ENCODE assay signal across 1 cellular context in genomic region chr20:33650753-33651561, GRCh38.
TF ChIP-seq lines count a peak whose summit lies in the region.

No MANE protein-coding gene starts in this region.

TF ChIP-seq in HepG2, 621 proteins besides CTCF, POLR2A, EP300 and RAD21 (continued from another document and continues in another):
- TF ChIP-seq PRDM10 (CRISPR knock-in tag; IDR thresholded peaks at IDR 0.05; ENCODE audit: low read depth) (no peak; the same call in 1 of the 2 replicates), SKI (IDR thresholded peaks at IDR 0.05; ENCODE audit: partially characterized antibody) (no peak), PAX8 (CRISPR knock-in tag; IDR thresholded peaks at IDR 0.05; ENCODE audit: borderline replicate concordance) (no peak), BORCS8-MEF2B (CRISPR knock-in tag; IDR thresholded peaks at IDR 0.05) (0 out of 2 replicates have a peak, but pooled peaks have one; percentile 21), EEA1 (CRISPR knock-in tag; IDR thresholded peaks at IDR 0.05; ENCODE audit: borderline replicate concordance) (no peak), ZFP41 (CRISPR knock-in tag; IDR thresholded peaks at IDR 0.05; ENCODE audit: borderline replicate concordance) (no peak), FOXJ3 (CRISPR knock-in tag; IDR thresholded peaks at IDR 0.05; ENCODE audit: borderline replicate concordance) (no peak), ZNF691 (CRISPR knock-in tag; IDR thresholded peaks at IDR 0.05; ENCODE audit: borderline replicate concordance, low read depth) (no peak), STAT5B (CRISPR knock-in tag; IDR thresholded peaks at IDR 0.05) (no peak), HIVEP1 (CRISPR knock-in tag; IDR thresholded peaks at IDR 0.05) (no peak), ZNF850 (CRISPR knock-in tag; conservative IDR thresholded peaks at IDR 0.05) (no peak), PPARG (CRISPR knock-in tag; conservative IDR thresholded peaks at IDR 0.05) (no peak), ZNF496 (CRISPR knock-in tag; IDR thresholded peaks at IDR 0.05; ENCODE audit: insufficient replicate concordance) (no peak), MBNL3 (CRISPR knock-in tag; conservative IDR thresholded peaks at IDR 0.05) (no peak), PREB (CRISPR knock-in tag; IDR thresholded peaks at IDR 0.05) (no peak), ZNF83 (CRISPR knock-in tag; IDR thresholded peaks at IDR 0.05; ENCODE audit: borderline replicate concordance) (no peak), TARDBP (CRISPR knock-in tag; IDR thresholded peaks at IDR 0.05) (0 out of 2 replicates have a peak, but pooled peaks have one; percentile 34), NFYC (CRISPR knock-in tag; IDR thresholded peaks at IDR 0.05) (no peak), SALL2 (CRISPR knock-in tag; IDR thresholded peaks at IDR 0.05) (no peak), ZFAT (CRISPR knock-in tag; conservative IDR thresholded peaks at IDR 0.05) (no peak), SALL1 (CRISPR knock-in tag; IDR thresholded peaks at IDR 0.05) (no peak), PHF21A (CRISPR knock-in tag; IDR thresholded peaks at IDR 0.05) (no peak), ZNF709 (CRISPR knock-in tag; IDR thresholded peaks at IDR 0.05) (no peak), NONO (IDR thresholded peaks at IDR 0.05) (no peak), NONO (CRISPR knock-in tag; conservative IDR thresholded peaks at IDR 0.05) (0 out of 2 replicates have a peak, but pooled peaks have one; percentile 26), MIER2 (CRISPR knock-in tag; IDR thresholded peaks at IDR 0.05) (no peak), KDM2A (CRISPR knock-in tag; IDR thresholded peaks at IDR 0.05; ENCODE audit: borderline replicate concordance, low read depth) (peak; percentile 16; the same call in 1 of the 2 replicates), MTF1 (CRISPR knock-in tag; IDR thresholded peaks at IDR 0.05) (no peak), ARID4A (CRISPR knock-in tag; IDR thresholded peaks at IDR 0.05; ENCODE audit: borderline replicate concordance) (peak; percentile 19; the same call in 1 of the 2 replicates), KLF12 (CRISPR knock-in tag; IDR thresholded peaks at IDR 0.05; ENCODE audit: borderline replicate concordance) (no peak), KMT2B (CRISPR knock-in tag; IDR thresholded peaks at IDR 0.05) (no peak), ZNF501 (CRISPR knock-in tag; IDR thresholded peaks at IDR 0.05) (peak; percentile 23; the same call in 1 of the 2 replicates), KLF13 (CRISPR knock-in tag; IDR thresholded peaks at IDR 0.05) (no peak), ZBTB37 (CRISPR knock-in tag; IDR thresholded peaks at IDR 0.05) (no peak), ZMAT3 (CRISPR knock-in tag; conservative IDR thresholded peaks at IDR 0.05) (0 out of 2 replicates have a peak, but pooled peaks have one; percentile 29), ZNF562 (CRISPR knock-in tag; IDR thresholded peaks at IDR 0.05; ENCODE audit: borderline replicate concordance) (no peak), YEATS2 (CRISPR knock-in tag; IDR thresholded peaks at IDR 0.05; ENCODE audit: borderline replicate concordance) (no peak), HBP1 (CRISPR knock-in tag; IDR thresholded peaks at IDR 0.05; ENCODE audit: low read depth) (no peak)
- TF ChIP-seq, protein P1, sequence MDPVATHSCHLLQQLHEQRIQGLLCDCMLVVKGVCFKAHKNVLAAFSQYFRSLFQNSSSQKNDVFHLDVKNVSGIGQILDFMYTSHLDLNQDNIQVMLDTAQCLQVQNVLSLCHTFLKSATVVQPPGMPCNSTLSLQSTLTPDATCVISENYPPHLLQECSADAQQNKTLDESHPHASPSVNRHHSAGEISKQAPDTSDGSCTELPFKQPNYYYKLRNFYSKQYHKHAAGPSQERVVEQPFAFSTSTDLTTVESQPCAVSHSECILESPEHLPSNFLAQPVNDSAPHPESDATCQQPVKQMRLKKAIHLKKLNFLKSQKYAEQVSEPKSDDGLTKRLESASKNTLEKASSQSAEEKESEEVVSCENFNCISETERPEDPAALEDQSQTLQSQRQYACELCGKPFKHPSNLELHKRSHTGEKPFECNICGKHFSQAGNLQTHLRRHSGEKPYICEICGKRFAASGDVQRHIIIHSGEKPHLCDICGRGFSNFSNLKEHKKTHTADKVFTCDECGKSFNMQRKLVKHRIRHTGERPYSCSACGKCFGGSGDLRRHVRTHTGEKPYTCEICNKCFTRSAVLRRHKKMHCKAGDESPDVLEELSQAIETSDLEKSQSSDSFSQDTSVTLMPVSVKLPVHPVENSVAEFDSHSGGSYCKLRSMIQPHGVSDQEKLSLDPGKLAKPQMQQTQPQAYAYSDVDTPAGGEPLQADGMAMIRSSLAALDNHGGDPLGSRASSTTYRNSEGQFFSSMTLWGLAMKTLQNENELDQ (CRISPR knock-in tag; IDR thresholded peaks at IDR 0.05; ENCODE audit: borderline replicate concordance), result no peak
- TF ChIP-seq, protein P2, sequence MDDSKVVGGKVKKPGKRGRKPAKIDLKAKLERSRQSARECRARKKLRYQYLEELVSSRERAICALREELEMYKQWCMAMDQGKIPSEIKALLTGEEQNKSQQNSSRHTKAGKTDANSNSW (CRISPR knock-in tag; IDR thresholded peaks at IDR 0.05; ENCODE audit: borderline replicate concordance), result no peak
- TF ChIP-seq, protein P3, sequence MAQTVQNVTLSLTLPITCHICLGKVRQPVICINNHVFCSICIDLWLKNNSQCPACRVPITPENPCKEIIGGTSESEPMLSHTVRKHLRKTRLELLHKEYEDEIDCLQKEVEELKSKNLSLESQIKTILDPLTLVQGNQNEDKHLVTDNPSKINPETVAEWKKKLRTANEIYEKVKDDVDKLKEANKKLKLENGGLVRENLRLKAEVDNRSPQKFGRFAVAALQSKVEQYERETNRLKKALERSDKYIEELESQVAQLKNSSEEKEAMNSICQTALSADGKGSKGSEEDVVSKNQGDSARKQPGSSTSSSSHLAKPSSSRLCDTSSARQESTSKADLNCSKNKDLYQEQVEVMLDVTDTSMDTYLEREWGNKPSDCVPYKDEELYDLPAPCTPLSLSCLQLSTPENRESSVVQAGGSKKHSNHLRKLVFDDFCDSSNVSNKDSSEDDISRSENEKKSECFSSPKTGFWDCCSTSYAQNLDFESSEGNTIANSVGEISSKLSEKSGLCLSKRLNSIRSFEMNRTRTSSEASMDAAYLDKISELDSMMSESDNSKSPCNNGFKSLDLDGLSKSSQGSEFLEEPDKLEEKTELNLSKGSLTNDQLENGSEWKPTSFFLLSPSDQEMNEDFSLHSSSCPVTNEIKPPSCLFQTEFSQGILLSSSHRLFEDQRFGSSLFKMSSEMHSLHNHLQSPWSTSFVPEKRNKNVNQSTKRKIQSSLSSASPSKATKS (CRISPR knock-in tag; IDR thresholded peaks at IDR 0.05), result no peak
- TF ChIP-seq, protein P4, sequence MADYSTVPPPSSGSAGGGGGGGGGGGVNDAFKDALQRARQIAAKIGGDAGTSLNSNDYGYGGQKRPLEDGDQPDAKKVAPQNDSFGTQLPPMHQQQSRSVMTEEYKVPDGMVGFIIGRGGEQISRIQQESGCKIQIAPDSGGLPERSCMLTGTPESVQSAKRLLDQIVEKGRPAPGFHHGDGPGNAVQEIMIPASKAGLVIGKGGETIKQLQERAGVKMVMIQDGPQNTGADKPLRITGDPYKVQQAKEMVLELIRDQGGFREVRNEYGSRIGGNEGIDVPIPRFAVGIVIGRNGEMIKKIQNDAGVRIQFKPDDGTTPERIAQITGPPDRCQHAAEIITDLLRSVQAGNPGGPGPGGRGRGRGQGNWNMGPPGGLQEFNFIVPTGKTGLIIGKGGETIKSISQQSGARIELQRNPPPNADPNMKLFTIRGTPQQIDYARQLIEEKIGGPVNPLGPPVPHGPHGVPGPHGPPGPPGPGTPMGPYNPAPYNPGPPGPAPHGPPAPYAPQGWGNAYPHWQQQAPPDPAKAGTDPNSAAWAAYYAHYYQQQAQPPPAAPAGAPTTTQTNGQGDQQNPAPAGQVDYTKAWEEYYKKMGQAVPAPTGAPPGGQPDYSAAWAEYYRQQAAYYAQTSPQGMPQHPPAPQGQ (CRISPR knock-in tag; IDR thresholded peaks at IDR 0.05; ENCODE audit: borderline replicate concordance), result no peak
